Comparison of ENCODE assay signal across 20 cellular contexts in the genomic region with DNA sequence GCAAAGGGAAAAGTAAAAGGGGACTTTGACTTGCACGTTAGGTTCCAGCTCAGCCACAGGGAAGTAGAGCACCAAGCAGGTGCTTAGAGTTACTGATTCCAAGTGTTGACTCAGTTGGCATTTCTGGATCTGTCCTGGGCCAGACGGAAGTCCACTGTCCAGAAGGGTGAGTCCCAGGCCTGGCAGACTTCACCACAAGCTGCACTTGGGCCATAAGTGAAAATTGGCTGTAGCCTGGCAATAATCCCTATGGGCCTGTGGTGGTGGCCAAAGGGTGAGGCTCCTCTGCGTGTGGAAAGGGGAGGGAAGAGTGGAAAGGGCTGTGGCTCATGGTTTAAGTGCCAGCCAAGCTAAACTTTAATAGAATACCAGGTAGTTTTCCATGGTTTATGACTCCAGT.
"Had no signal": no experiment of that assay in that cellular context is flagged by ENCODE, and none has a peak within 500 bp of the region (broad histone marks: within the 10 kb centered on the region; RNA-seq: fewer than 3 reads in every experiment).

No MANE protein-coding gene starts in this region.

- H3K4me3 Mint-ChIP-seq: activated CD4-positive, alpha-beta T cell treated with anti-CD3 and anti-CD28 coated beads, Interleukin-2, amount 10 ng/mL, durations not matched to agents 7 days and 5 days; activated CD8-positive, alpha-beta T cell treated with anti-CD3 and anti-CD28 coated beads, Interleukin-2, amount 10 ng/mL, durations not matched to agents 7 days and 5 days; activated naive CD4-positive, alpha-beta T cell treated with anti-CD3 and anti-CD28 coated beads, Interleukin-2, amount 10 ng/mL, durations not matched to agents 7 days and 5 days; activated naive CD8-positive, alpha-beta T cell treated with anti-CD3 and anti-CD28 coated beads, Interleukin-2, amount 50 U/mL, for 24 hours; activated T-cell treated with anti-CD3 and anti-CD28 coated beads, Interleukin-2, amount 50 U/mL, for 24 hours; natural killer cell treated with Interleukin-12 subunit alpha and Interleukin-12 subunit beta and Interleukin-15 and Interleukin-18, amount 100 ng/mL, for 72 hours; stimulated activated naive CD8-positive, alpha-beta T cell treated with anti-CD3 and anti-CD28 coated beads, Interleukin-15, Interleukin-2, amounts not matched to agents 100 ng/mL and 50 ng/mL, for 24 hours had no signal

- H3K27ac Mint-ChIP-seq: activated CD4-positive, alpha-beta T cell treated with anti-CD3 and anti-CD28 coated beads, Interleukin-2, amount 10 ng/mL, durations not matched to agents 7 days and 5 days; activated CD8-positive, alpha-beta T cell treated with anti-CD3 and anti-CD28 coated beads, Interleukin-2, amount 10 ng/mL, durations not matched to agents 7 days and 5 days; activated naive CD4-positive, alpha-beta T cell treated with anti-CD3 and anti-CD28 coated beads, Interleukin-2, amount 10 ng/mL, durations not matched to agents 7 days and 5 days; activated naive CD8-positive, alpha-beta T cell treated with anti-CD3 and anti-CD28 coated beads, Interleukin-2, amount 50 U/mL, for 24 hours; activated T-cell treated with anti-CD3 and anti-CD28 coated beads, Interleukin-2, amount 50 U/mL, for 24 hours; natural killer cell treated with Interleukin-12 subunit alpha and Interleukin-12 subunit beta and Interleukin-15 and Interleukin-18, amount 100 ng/mL, for 72 hours; stimulated activated naive CD8-positive, alpha-beta T cell treated with anti-CD3 and anti-CD28 coated beads, Interleukin-15, Interleukin-2, amounts not matched to agents 100 ng/mL and 50 ng/mL, for 24 hours had no signal

- H2AFZ ChIP-seq: parathyroid adenoma had no signal

- H3K79me2 ChIP-seq: parathyroid adenoma had no signal

- ATAC-seq: activated CD4-positive, CD25-positive, alpha-beta regulatory T cell treated with anti-CD3 and anti-CD28 coated beads, Interleukin-2, amount 50 U/mL, for 24 hours; activated CD8-positive, alpha-beta T cell treated with anti-CD3 and anti-CD28 coated beads, Interleukin-2, amount 10 ng/mL, durations not matched to agents 7 days and 5 days; activated naive CD8-positive, alpha-beta T cell treated with anti-CD3 and anti-CD28 coated beads, Interleukin-2, amount 50 U/mL, for 24 hours; esophagus mucosa had no signal

- H3K9me3 Mint-ChIP-seq: activated CD4-positive, alpha-beta T cell treated with anti-CD3 and anti-CD28 coated beads, Interleukin-2, amount 10 ng/mL, durations not matched to agents 7 days and 5 days; activated naive CD4-positive, alpha-beta T cell treated with anti-CD3 and anti-CD28 coated beads, Interleukin-2, amount 10 ng/mL, durations not matched to agents 7 days and 5 days; activated T-cell treated with anti-CD3 and anti-CD28 coated beads, Interleukin-2, amount 50 U/mL, for 24 hours; natural killer cell treated with Interleukin-12 subunit alpha and Interleukin-12 subunit beta and Interleukin-15 and Interleukin-18, amount 100 ng/mL, for 72 hours had no signal

- H3K9me3 ChIP-seq: neutrophil, tibial nerve, uterus had no signal

- H3K27me3 Mint-ChIP-seq: activated naive CD4-positive, alpha-beta T cell treated with anti-CD3 and anti-CD28 coated beads, Interleukin-2, amount 10 ng/mL, durations not matched to agents 7 days and 5 days; activated naive CD8-positive, alpha-beta T cell treated with anti-CD3 and anti-CD28 coated beads, Interleukin-2, amount 50 U/mL, for 24 hours had no signal

- H3K4me1 ChIP-seq: parathyroid adenoma, tibial nerve, uterus had no signal

- H3K4me3 ChIP-seq: tibial nerve, uterus had no signal

- H3K36me3 ChIP-seq: neutrophil, tibial nerve, uterus had no signal

- DNase-seq: activated CD4-positive, alpha-beta T cell treated with anti-CD3 and anti-CD28 coated beads, Interleukin-2, amount 10 ng/mL, durations not matched to agents 7 days and 5 days; activated CD8-positive, alpha-beta T cell treated with anti-CD3 and anti-CD28 coated beads, Interleukin-2, amount 10 ng/mL, durations not matched to agents 7 days and 5 days; activated effector memory CD4-positive, alpha-beta T cell treated with Interleukin-2 at 50 U/mL for 16 hours; activated naive CD4-positive, alpha-beta T cell treated with anti-CD3 and anti-CD28 coated beads, Interleukin-2, amount 10 ng/mL, durations not matched to agents 7 days and 5 days; activated naive CD8-positive, alpha-beta T cell treated with anti-CD3 and anti-CD28 coated beads, Interleukin-2, amount 50 U/mL, for 24 hours; activated T-cell treated with anti-CD3 and anti-CD28 coated beads, Interleukin-2, amount 50 U/mL, for 24 hours; anterior cingulate cortex; effector CD4-positive, alpha-beta T cell; mammary epithelial cell; midbrain; stimulated activated CD4-positive, alpha-beta T cell treated with anti-CD3 and anti-CD28 coated beads, Interleukin-2, amount 100 ng/mL, for 24 hours; T1000; uterus had no signal

- H3K36me3 Mint-ChIP-seq: activated naive CD4-positive, alpha-beta T cell treated with anti-CD3 and anti-CD28 coated beads, Interleukin-2, amount 10 ng/mL, durations not matched to agents 7 days and 5 days; natural killer cell treated with Interleukin-12 subunit alpha and Interleukin-12 subunit beta and Interleukin-15 and Interleukin-18, amount 100 ng/mL, for 72 hours had no signal

- H3K27ac ChIP-seq: neutrophil, parathyroid adenoma, tibial nerve, uterus had no signal

- H3K27me3 ChIP-seq: neutrophil, tibial nerve, uterus had no signal

- H3K9ac ChIP-seq: parathyroid adenoma had no signal

- H3K4me1 Mint-ChIP-seq: activated CD4-positive, alpha-beta T cell treated with anti-CD3 and anti-CD28 coated beads, Interleukin-2, amount 10 ng/mL, durations not matched to agents 7 days and 5 days; activated naive CD4-positive, alpha-beta T cell treated with anti-CD3 and anti-CD28 coated beads, Interleukin-2, amount 10 ng/mL, durations not matched to agents 7 days and 5 days; activated naive CD8-positive, alpha-beta T cell treated with anti-CD3 and anti-CD28 coated beads, Interleukin-2, amount 50 U/mL, for 24 hours had no signal
